Comparison of ENCODE assay signal across 11 cellular contexts in genomic region chr14:106848330-106849121, GRCh38.
DNase-seq lines count a peak whose midpoint lies in the region; ATAC-seq and TF ChIP-seq lines count a peak whose summit lies in the region.
"Had no signal": no experiment of that assay in that cellular context is flagged by ENCODE, and none has a peak within 500 bp of the region (broad histone marks: within the 10 kb centered on the region; RNA-seq: fewer than 3 reads in every experiment).

No MANE protein-coding gene starts in this region.

- H3K9me3 Mint-ChIP-seq in dendritic cell treated with granulocyte-macrophage colony-stimulating factor and Interleukin-4, amounts not matched to agents 40 ng/mL and 50 ng/mL, for 4 days: no peaks in the 10 kb centered on the region

- DNase-seq in ACHN (peak; percentile 82), NCI-H2107 treated with DMSO at 0.1 percent for 48 hours (lab: John Stamatoyannopoulos, UW; ENCODE audit: unreplicated experiment) (peak; percentile 86), sciatic nerve (ENCODE audit: low spot score) (no peak), middle frontal gyrus (ENCODE audit: extremely low spot score, low spot score) (no peak)
- DNase-seq: amygdala; NCI-H1105; stimulated activated CD4-positive, alpha-beta T cell treated with anti-CD3 and anti-CD28 coated beads, Interleukin-4, amount 100 ng/mL, for 4 hours had no signal

- in situ Hi-C loops in ACHN (cut with HindIII; ENCODE audit: low pct_ligation_motif_present, low pct_unique_long_range_greater_than_20kb, low sequenced_read_pairs): no loop called here

- H3K4me1 Mint-ChIP-seq in dendritic cell treated with granulocyte-macrophage colony-stimulating factor and Interleukin-4, amounts not matched to agents 40 ng/mL and 50 ng/mL, for 4 days (ENCODE audit: low read depth): peaks cover 45% of the 10 kb centered on the region

- intact Hi-C loops in dendritic cell treated with granulocyte-macrophage colony-stimulating factor and Interleukin-4, amounts not matched to agents 40 ng/mL and 50 ng/mL, for 4 days (cut with micrococcal nuclease): no loop called here
- intact Hi-C loops in sciatic nerve (cut with DNase I): no loop called here

- H3K36me3 Mint-ChIP-seq in dendritic cell treated with granulocyte-macrophage colony-stimulating factor and Interleukin-4, amounts not matched to agents 40 ng/mL and 50 ng/mL, for 4 days (ENCODE audit: low read depth): peaks cover 10% of the 10 kb centered on the region

- no peak for ATAC-seq in HG02870 (IDR thresholded peaks at IDR 0.05; ENCODE audit: unreplicated experiment)
- ATAC-seq in sciatic nerve: no peak
- ATAC-seq in activated CD4-positive, CD25-positive, alpha-beta regulatory T cell treated with anti-CD3 and anti-CD28 coated beads, Interleukin-2, amount 50 U/mL, for 24 hours: no peak

- TF ChIP-seq CTCF in GM12873 (IDR thresholded peaks at IDR 0.05; ENCODE audit: insufficient read depth, low read depth, low read length, missing control alignments): peak; percentile 64

- peak overlapping the region; percentile 35 for H3K27ac Mint-ChIP-seq in dendritic cell treated with granulocyte-macrophage colony-stimulating factor and Interleukin-4, amounts not matched to agents 40 ng/mL and 50 ng/mL, for 4 days

- H3K4me3 Mint-ChIP-seq in dendritic cell treated with granulocyte-macrophage colony-stimulating factor and Interleukin-4, amounts not matched to agents 40 ng/mL and 50 ng/mL, for 4 days: no peak overlapping the region

- peaks cover 21% of the 10 kb centered on the region for H3K27me3 Mint-ChIP-seq in dendritic cell treated with granulocyte-macrophage colony-stimulating factor and Interleukin-4, amounts not matched to agents 40 ng/mL and 50 ng/mL, for 4 days

Comparison
In these comparisons a context has a peak if more than half of its experiments do, and no peak if none do; other contexts are left out.
1. DNase-seq: peak in ACHN (single experiment) and NCI-H2107 treated with DMSO at 0.1 percent for 48 hours (single experiment); none in sciatic nerve (single experiment) and middle frontal gyrus (single experiment).